Comparison of ENCODE assay signal across 13 cellular contexts in the genomic region with DNA sequence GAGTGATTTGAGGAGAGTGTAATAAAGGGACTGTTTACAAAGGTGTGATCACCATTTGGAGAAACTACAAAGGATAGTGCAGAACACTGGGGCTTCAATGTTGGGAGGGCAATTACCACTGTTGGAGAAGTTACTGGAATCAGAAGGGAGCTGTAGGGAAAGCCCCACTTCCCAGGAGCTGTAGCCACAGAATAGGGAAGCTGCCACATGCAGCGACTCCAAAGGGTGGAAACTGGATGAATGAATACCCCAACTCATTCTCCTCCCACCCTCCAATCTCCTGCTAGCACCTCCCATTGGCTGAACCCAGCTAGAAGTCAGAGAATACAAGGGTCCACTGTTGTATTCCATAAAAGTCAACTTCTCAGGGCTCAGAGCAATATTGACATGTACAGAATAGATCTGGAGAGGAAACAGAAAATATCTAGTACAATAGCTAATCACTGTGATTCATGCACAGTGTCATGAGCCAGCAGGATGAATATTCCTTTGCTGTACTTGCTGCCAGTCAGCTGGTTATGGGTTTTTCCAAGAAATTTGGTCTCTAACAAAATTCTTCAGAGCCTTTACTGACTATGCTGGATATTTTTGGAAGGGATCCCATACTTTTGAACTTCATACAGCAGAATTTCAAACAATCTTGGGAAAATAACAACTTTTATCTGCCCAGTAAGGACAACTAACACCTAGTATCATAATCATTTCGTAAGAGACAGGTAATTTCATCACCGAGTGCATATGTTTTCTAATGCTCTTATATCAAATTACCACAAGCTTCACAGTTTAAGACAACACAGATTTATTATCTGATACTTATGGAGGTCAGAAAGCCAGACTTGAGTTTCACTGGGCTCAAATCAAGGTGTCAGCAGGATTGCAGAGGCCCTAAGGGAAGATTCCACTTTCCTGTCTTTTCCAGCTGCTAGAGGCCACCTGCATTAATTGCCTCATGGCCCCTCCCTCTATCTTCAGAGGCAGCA. TPM values are rescaled to one million over a fixed set of nuclear protein-coding genes. Genes with fewer than 3 reads are reported as not detected.
A peak's percentile ranks its signal among the peaks of the same experiment; 100 is the strongest.
DNase-seq lines count a peak whose midpoint lies in the region; ATAC-seq and TF ChIP-seq lines count a peak whose summit lies in the region.
"Had no signal": no experiment of that assay in that cellular context is flagged by ENCODE, and none has a peak within 500 bp of the region (broad histone marks: within the 10 kb centered on the region; RNA-seq: fewer than 3 reads in every experiment).

No MANE protein-coding gene starts in this region.

- DNase-seq in AG09309 (ENCODE audit: low read depth) (peak; percentile 28), LHCN-M2 (ENCODE audit: low read depth) (peak; percentile 66), cardiac fibroblast (ENCODE audit: low read depth in 2 of 2) (peak; percentile 71 to 73), left colon (no peak), hypothalamus (lab: John Stamatoyannopoulos, UW) (no peak)
- no peak for DNase-seq in activated CD4-positive, CD25-positive, alpha-beta regulatory T cell treated with anti-CD3 and anti-CD28 coated beads, Interleukin-2, amount 50 U/mL, for 72 hours
- DNase-seq: activated naive CD4-positive, alpha-beta T cell treated with Interleukin-2 at 50 U/mL for 16 hours; DMS79; Kasumi-1 had no signal

- no peak overlapping the region for H3K4me3 ChIP-seq in AG09309 (ENCODE audit: control insufficient read depth, low read depth, low read length)
- H3K4me3 ChIP-seq in cardiac fibroblast (replicated peaks in 1 of 2; ENCODE audit: low read depth in 2 of 2, low read length in 2 of 2), result no peak overlapping the region
- H3K4me3 ChIP-seq: coronary artery had no signal

- TF ChIP-seq CTCF in AG09309 (IDR thresholded peaks at IDR 0.05; ENCODE audit: control insufficient read depth, insufficient read depth, low read depth, low read length, missing control alignments), result no peak
- no peak for TF ChIP-seq CTCF in cardiac fibroblast (IDR thresholded peaks at IDR 0.05; ENCODE audit: low read depth, low read length)

- ATAC-seq in left colon (peak; percentile 25), HG03521 (IDR thresholded peaks at IDR 0.05; ENCODE audit: unreplicated experiment) (no peak), HG03097 (IDR thresholded peaks at IDR 0.05; ENCODE audit: low FRiP score, unreplicated experiment) (no peak)

- intact Hi-C loops in left colon (cut with DNase I, micrococcal nuclease), result loop anchor here in 1 of 2 donors (2.0 kb wide), 1 partner anchor 51 kb away; no protein-coding TSS in a partner anchor

RNA-seq across cellular contexts. Expression of a gene that starts 39.6 kb away (rescaled TPM):
- total RNA-seq in LHCN-M2 (2014; rRNA removed), result 18.3 and 20.6 TPM in 2 replicates
- 9.7 TPM for polyA plus RNA-seq in LHCN-M2 (2012)
- total RNA-seq in left colon, result 1 to 10 TPM in 1 of 2 donors, under 1 TPM in 1; 0.31 to 1.1 TPM
- total RNA-seq: OCI-LY7 had no signal

Comparison
In these comparisons a context has a peak if more than half of its experiments do, and no peak if none do; other contexts are left out.
1. DNase-seq: peak in AG09309 (single experiment), LHCN-M2 (single experiment) and cardiac fibroblast (2 of 2); none in left colon (0 of 2), hypothalamus (0 of 51) and activated CD4-positive, CD25-positive, alpha-beta regulatory T cell treated with anti-CD3 and anti-CD28 coated beads, Interleukin-2, amount 50 U/mL, for 72 hours (single experiment).